Comparison of ENCODE assay signal across 23 cellular contexts in genomic region chr1:66757740-66758139, GRCh38. TPM values are rescaled to one million over a fixed set of nuclear protein-coding genes. Genes with fewer than 3 reads are reported as not detected.
DNase-seq lines count a peak whose midpoint lies in the region; ATAC-seq and TF ChIP-seq lines count a peak whose summit lies in the region.
"Had no signal": no experiment of that assay in that cellular context is flagged by ENCODE, and none has a peak within 500 bp of the region (broad histone marks: within the 10 kb centered on the region; RNA-seq: fewer than 3 reads in every experiment).

No MANE protein-coding gene starts in this region.

- H3K9me3 ChIP-seq in Loucy (ENCODE audit: insufficient read depth, low read depth, low read length) (no peaks in the 10 kb centered on the region), upper lobe of left lung (no peaks in the 10 kb centered on the region)
- H3K9me3 ChIP-seq: breast epithelium, left lung, SJSA1, upper lobe of right lung had no signal

- H3K4me3 ChIP-seq in Loucy (ENCODE audit: low read length, poor library complexity, severe bottlenecking) (no peak overlapping the region), upper lobe of left lung (no peak overlapping the region)
- H3K4me3 ChIP-seq: breast epithelium, coronary artery, left lung, SJSA1, upper lobe of right lung had no signal

- 83 to 86% methylated on average over 5 of the region's 5 CpGs for WGBS in upper lobe of left lung, 2 donors

- no peaks in the 10 kb centered on the region for H3K79me2 ChIP-seq in Loucy (ENCODE audit: insufficient read depth, low read length)

- no peak for TF ChIP-seq EP300 in upper lobe of left lung (IDR thresholded peaks at IDR 0.05)

- peak overlapping the region; percentile 2 for H3K9ac ChIP-seq in Loucy (ENCODE audit: low read depth, low read length, poor library complexity, severe bottlenecking)

- peak overlapping the region; percentile 68 for H3K27ac Mint-ChIP-seq in endothelial cell (ENCODE audit: unreplicated experiment)
- H3K27ac Mint-ChIP-seq: CD4-positive, alpha-beta memory T cell; T-helper 17 cell had no signal

- no peaks in the 10 kb centered on the region for H3K9me2 ChIP-seq in Loucy (replicated peaks; ENCODE audit: low read depth, low read length)

- H2AFZ ChIP-seq in Loucy (ENCODE audit: low read length) = peak overlapping the region; percentile 74

- no peak overlapping the region for H3K27ac ChIP-seq in upper lobe of left lung
- H3K27ac ChIP-seq: breast epithelium, coronary artery, left lung, SJSA1, upper lobe of right lung had no signal

- H3K4me2 ChIP-seq in Loucy (ENCODE audit: low read depth, low read length, poor library complexity, severe bottlenecking) = peak overlapping the region; percentile 36

- no peak for TF ChIP-seq POLR2A in upper lobe of left lung (IDR thresholded peaks at IDR 0.05)

- peaks cover 18% of the 10 kb centered on the region for H3K4me1 Mint-ChIP-seq in endothelial cell (ENCODE audit: unreplicated experiment)

- TF ChIP-seq CTCF in Loucy (conservative IDR thresholded peaks at IDR 0.05; ENCODE audit: low read length) (no peak), endothelial cell (IDR thresholded peaks at IDR 0.05; ENCODE audit: unreplicated experiment) (no peak), upper lobe of left lung (IDR thresholded peaks at IDR 0.05) (no peak)

- DNase-seq in endothelial cell (ENCODE audit: low spot score) = no peak
- no peak for DNase-seq in activated CD8-positive, alpha-beta memory T cell treated with anti-CD3 and anti-CD28 coated beads, Interleukin-2, amount 50 U/mL, for 48 hours
- DNase-seq in upper lobe of left lung = no peak
- no peak for DNase-seq in NCI-H2029 (lab: John Stamatoyannopoulos, UW)
- DNase-seq: activated CD4-positive, alpha-beta T cell treated with anti-CD3 and anti-CD28 coated beads, Interleukin-2, amount 50 U/mL, for 4 hours; activated gamma-delta T cell; CD4-positive, alpha-beta memory T cell; left lung; midbrain; NCI-H1417 treated with DMSO at 0.1 percent for 48 hours; small intestine; stimulated activated CD4-positive, alpha-beta T cell treated with anti-CD3 and anti-CD28 coated beads, Interleukin-4, amount 100 ng/mL, for 24 hours; T-helper 17 cell; upper lobe of right lung had no signal

- H3F3A ChIP-seq in Loucy (ENCODE audit: low read depth) = no peaks in the 10 kb centered on the region

- H3K36me3 Mint-ChIP-seq in endothelial cell (ENCODE audit: low read depth, unreplicated experiment) = peaks cover 21% of the 10 kb centered on the region
- H3K36me3 Mint-ChIP-seq: CD4-positive, alpha-beta memory T cell had no signal

- H3K4me1 ChIP-seq in Loucy (ENCODE audit: insufficient read depth, low read length, poor library complexity, severe bottlenecking) (peaks cover 15% of the 10 kb centered on the region), upper lobe of left lung (peaks cover 0 to 3% (median 1%) of the 10 kb centered on the region in 4 donors)
- H3K4me1 ChIP-seq: breast epithelium, SJSA1 had no signal

- H3K4me3 Mint-ChIP-seq in endothelial cell (ENCODE audit: unreplicated experiment) = no peak overlapping the region
- H3K4me3 Mint-ChIP-seq: CD4-positive, alpha-beta memory T cell; neural crest cell; T-helper 17 cell had no signal

- no peaks in the 10 kb centered on the region for H4K20me1 ChIP-seq in Loucy (ENCODE audit: insufficient read depth, low read length, poor library complexity, severe bottlenecking)

- no peaks in the 10 kb centered on the region for H3K36me3 ChIP-seq in Loucy (ENCODE audit: insufficient read depth, low read length)
- H3K36me3 ChIP-seq in upper lobe of left lung = no peaks in the 10 kb centered on the region
- H3K36me3 ChIP-seq: breast epithelium, left lung, SJSA1, upper lobe of right lung had no signal

- H3K27me3 ChIP-seq in Loucy (ENCODE audit: insufficient read depth, low read length, poor library complexity, severe bottlenecking) (no peaks in the 10 kb centered on the region), upper lobe of left lung (no peaks in the 10 kb centered on the region)
- H3K27me3 ChIP-seq: SJSA1, upper lobe of right lung had no signal

- ATAC-seq in GM18868 (IDR thresholded peaks at IDR 0.05; ENCODE audit: unreplicated experiment) = peak; percentile 34
- peak; percentile 18 for ATAC-seq in HG02798 (IDR thresholded peaks at IDR 0.05; ENCODE audit: poor library complexity, unreplicated experiment)
- ATAC-seq in upper lobe of left lung (ENCODE audit: low FRiP score in 2 of 2) = no peak
- ATAC-seq: Panc1, T-helper 17 cell had no signal

- no peaks in the 10 kb centered on the region for H3K27me3 Mint-ChIP-seq in endothelial cell (ENCODE audit: unreplicated experiment)

- no peaks in the 10 kb centered on the region for H3K9me3 Mint-ChIP-seq in endothelial cell (ENCODE audit: unreplicated experiment)
- H3K9me3 Mint-ChIP-seq: CD4-positive, alpha-beta memory T cell; neural crest cell had no signal

RNA-seq across cellular contexts. Expression of gene DYNLT5, which starts 5.5 kb away (rescaled TPM):
- total RNA-seq in endothelial cell (ENCODE audit: unreplicated experiment) (57.9 TPM), upper lobe of left lung (10 to 100 TPM in 2 of 6 donors, 1 to 10 TPM in 3, under 1 TPM in 1; 0.40 to 33.9 (median 5.5) TPM)
- total RNA-seq: CD4-positive, alpha-beta memory T cell; SJSA1; T-helper 17 cell had no signal

RNA-seq across cellular contexts. Expression of gene INSL5, which starts 43.3 kb away (rescaled TPM):
- total RNA-seq in endothelial cell (ENCODE audit: unreplicated experiment) = not detected
- not detected for total RNA-seq in upper lobe of left lung
- total RNA-seq: CD4-positive, alpha-beta memory T cell; left lung; neural crest cell; pulmonary artery endothelial cell; SJSA1; T-helper 17 cell; upper lobe of right lung had no signal

Comparison
In these comparisons a context has a peak if more than half of its experiments do, and no peak if none do; other contexts are left out.
1. ATAC-seq: peak in GM18868 (single experiment) and HG02798 (single experiment); none in upper lobe of left lung (0 of 2).